ENCODE assay signal across 21 cellular contexts in the genomic region with DNA sequence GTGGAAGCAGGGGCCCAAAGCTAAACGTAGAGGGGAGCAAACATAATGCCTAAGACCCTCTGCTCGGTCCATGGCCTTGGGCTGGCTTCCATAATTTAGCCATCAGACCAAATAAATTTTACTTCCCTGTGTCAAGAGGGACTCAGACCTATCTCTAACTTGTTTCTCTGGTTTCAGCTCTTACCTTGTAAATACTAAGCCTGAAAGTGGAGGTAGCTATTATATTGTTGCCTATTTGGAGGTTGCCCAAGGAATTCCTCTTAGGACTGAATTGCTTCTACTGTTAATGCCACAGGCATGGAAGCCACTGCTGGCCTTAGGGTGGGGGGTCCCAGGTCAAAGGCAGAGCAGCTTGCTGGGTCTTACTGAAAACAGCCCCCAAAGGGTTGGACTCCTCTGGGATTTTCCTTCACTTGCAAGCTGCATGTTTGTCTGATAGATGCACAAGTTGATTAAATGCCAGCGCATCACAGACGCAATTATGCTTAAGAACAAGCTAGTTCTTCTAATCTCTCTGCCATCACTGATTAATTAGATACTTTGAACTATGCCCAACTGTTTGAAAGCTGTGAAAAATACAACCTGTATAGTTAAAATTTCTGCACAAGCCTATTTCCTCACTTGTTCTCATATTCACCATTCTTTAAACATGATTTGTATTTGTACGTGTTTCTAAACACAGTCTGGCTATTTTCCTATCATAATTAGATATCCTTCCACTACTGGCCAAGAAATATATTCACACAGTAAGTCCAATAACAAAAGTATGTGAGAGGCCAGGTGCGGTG.
"Had no signal": no experiment of that assay in that cellular context is flagged by ENCODE, and none has a peak within 500 bp of the region (broad histone marks: within the 10 kb centered on the region; RNA-seq: fewer than 3 reads in every experiment).

No MANE protein-coding gene starts in this region.

- DNase-seq: activated B cell treated with CpG ODN at 0.5 μM for 24 hours; activated CD4-positive, alpha-beta memory T cell treated with anti-CD3 and anti-CD28 coated beads for 36 hours; activated CD4-positive, alpha-beta T cell treated with anti-CD3 and anti-CD28 coated beads for 4 hours; activated naive CD4-positive, alpha-beta T cell; activated naive CD8-positive, alpha-beta T cell treated with anti-CD3 and anti-CD28 coated beads, Interleukin-2, amount 10 ng/mL, durations not matched to agents 7 days and 5 days; activated T-cell treated with anti-CD3 and anti-CD28 coated beads for 4 hours; amygdala; brain microvascular endothelial cell; central memory CD4-positive, alpha-beta T cell; colonic mucosa; endodermal cell; heart left ventricle; kidney; left ventricle myocardium inferior; naive B cell; ovary; right lobe of liver; stimulated activated CD4-positive, alpha-beta T cell treated with anti-CD3 and anti-CD28 coated beads, Interleukin-4, amount 100 ng/mL, for 24 hours had no signal

- ATAC-seq: gastroesophageal sphincter; heart left ventricle; right lobe of liver; stimulated activated effector memory CD8-positive, alpha-beta T cell treated with anti-CD3 and anti-CD28 coated beads, Interleukin-12 subunit alpha, Interleukin-12 subunit beta, amount 100 ng/mL, for 72 hours had no signal

- H3K4me3 ChIP-seq: colonic mucosa, gastroesophageal sphincter, heart left ventricle, left ventricle myocardium inferior, ovary, right lobe of liver, testis had no signal

- H3K9me3 ChIP-seq: colonic mucosa, gastroesophageal sphincter, ovary, right lobe of liver, testis had no signal

- H3K4me1 ChIP-seq: colonic mucosa, left ventricle myocardium inferior, testis had no signal

- H3K27me3 ChIP-seq: brain microvascular endothelial cell, colonic mucosa, gastroesophageal sphincter, heart left ventricle, ovary, right lobe of liver, testis had no signal

- H3K27ac ChIP-seq: brain microvascular endothelial cell, colonic mucosa, gastroesophageal sphincter, heart left ventricle, left ventricle myocardium inferior, ovary, right lobe of liver, testis had no signal

- H3K36me3 ChIP-seq: brain microvascular endothelial cell, colonic mucosa, ovary had no signal
